Comparison of ENCODE assay signal across 8 cellular contexts in genomic region chr17:7685533-7686220, GRCh38. TPM values are rescaled to one million over a fixed set of nuclear protein-coding genes. Genes with fewer than 3 reads are reported as not detected.
A peak's percentile ranks its signal among the peaks of the same experiment; 100 is the strongest.
DNase-seq lines count a peak whose midpoint lies in the region; ATAC-seq and TF ChIP-seq lines count a peak whose summit lies in the region.

No MANE protein-coding gene starts in this region.

- DNase-seq in CD4-positive, alpha-beta memory T cell, result peak; percentile 91 to 95 (median 94)
- DNase-seq in HS-27A (ENCODE audit: low read depth) (peak; percentile 64), activated T-cell treated with anti-CD3 and anti-CD28 coated beads for 1 hour (ENCODE audit: low read depth) (peak; percentile 79), epidermal melanocyte (ENCODE audit: insufficient read length, low spot score) (peak; percentile 92)
- peak; percentile 82 to 86 for DNase-seq in stimulated activated CD8-positive, alpha-beta memory T cell treated with anti-CD3 and anti-CD28 coated beads, Interleukin-2, amount 100 ng/mL, for 48 hours (ENCODE audit: low read depth in 2 of 2)

- H3K4me3 ChIP-seq in CD4-positive, alpha-beta memory T cell (ENCODE audit: low read length in 2 of 2), result peak overlapping the region; percentile 100
- H3K4me3 ChIP-seq in OCI-LY1 (ENCODE audit: low read depth, low read length, poor library complexity, severe bottlenecking) (peak overlapping the region; percentile 95), mononuclear cell (ENCODE audit: low read length) (peak overlapping the region; percentile 100)

- no peaks in the 10 kb centered on the region for H3F3A ChIP-seq in OCI-LY1 (ENCODE audit: insufficient read depth, low read length)

- H4K20me1 ChIP-seq in OCI-LY1 (ENCODE audit: insufficient read depth, low read length), result no peaks in the 10 kb centered on the region

- peaks cover 45% of the 10 kb centered on the region for H3K79me2 ChIP-seq in OCI-LY1 (ENCODE audit: insufficient read depth, low read length)

- H3K36me3 ChIP-seq in CD4-positive, alpha-beta memory T cell (ENCODE audit: insufficient read depth, low read length), result no peaks in the 10 kb centered on the region
- peaks cover 37% of the 10 kb centered on the region for H3K36me3 ChIP-seq in OCI-LY1 (ENCODE audit: insufficient read depth, low read length)

- ATAC-seq in GM19463 (IDR thresholded peaks at IDR 0.05; ENCODE audit: unreplicated experiment), result peak; percentile 44

- H3K27ac Mint-ChIP-seq in CD4-positive, alpha-beta memory T cell, result peak overlapping the region; percentile 98 to 100 (median 99)

- CTCF ChIA-PET in CD4-positive, alpha-beta memory T cell (lab: Charles Lee; ENCODE audit: partially characterized antibody), result interaction anchor here (0.6 to 6.4 kb wide), 18 partner anchors 8 to 640 kb away, joined by 3 to 56 read pairs (median 7); partner anchors contain the start of genes FXR2, MPDU1, SAT2 and SENP3

- TF ChIP-seq CTCF in OCI-LY1 (IDR thresholded peaks at IDR 0.05; ENCODE audit: low read length), result no peak

- peaks cover 5 to 38% of the 10 kb centered on the region in 2 donors for H3K36me3 Mint-ChIP-seq in CD4-positive, alpha-beta memory T cell

- no peaks in the 10 kb centered on the region for H3K9me2 ChIP-seq in OCI-LY1 (ENCODE audit: low read depth, low read length)

- intact Hi-C loops in CD4-positive, alpha-beta memory T cell (cut with micrococcal nuclease), result loop anchor here (1.0 to 5.0 kb wide), 12 partner anchors 58 to 638 kb away; partner anchors contain the start of genes KCTD11, MPDU1, NAA38 and POLR2A

- POLR2A ChIA-PET in CD4-positive, alpha-beta memory T cell (lab: Charles Lee; ENCODE audit: partially characterized antibody), result interaction anchor here (0.7 to 6.8 kb wide), 50 partner anchors 9 to 1268 kb away, joined by 3 to 116 read pairs (median 11); partner anchors contain the start of genes ACAP1, ATP1B2, CD68 and CNTROB

- H3K27me3 ChIP-seq in CD4-positive, alpha-beta memory T cell (ENCODE audit: insufficient read depth, low read length), result no peaks in the 10 kb centered on the region
- H3K27me3 ChIP-seq in OCI-LY1 (ENCODE audit: insufficient read depth, low read length) (no peaks in the 10 kb centered on the region), mononuclear cell (ENCODE audit: insufficient read depth, low read length) (no peaks in the 10 kb centered on the region)

- H3K4me1 Mint-ChIP-seq in CD4-positive, alpha-beta memory T cell, result peaks cover 19 to 59% (median 41%) of the 10 kb centered on the region in 4 donors

- H3K27ac ChIP-seq in CD4-positive, alpha-beta memory T cell (ENCODE audit: low read depth, low read length), result peak overlapping the region; percentile 99
- peak overlapping the region; percentile 95 for H3K27ac ChIP-seq in OCI-LY1 (ENCODE audit: low read depth, low read length, poor library complexity, severe bottlenecking)

- H3K9me3 Mint-ChIP-seq in CD4-positive, alpha-beta memory T cell, result peaks cover 0 to 10% (median 0%) of the 10 kb centered on the region in 8 donors

- H3K27me3 Mint-ChIP-seq in CD4-positive, alpha-beta memory T cell, result no peaks in the 10 kb centered on the region

- no peak overlapping the region for H2AFZ ChIP-seq in OCI-LY1 (ENCODE audit: low read length)

- no peaks in the 10 kb centered on the region for H3K9me3 ChIP-seq in CD4-positive, alpha-beta memory T cell (ENCODE audit: control insufficient read depth in 1 of 2, low read length in 2 of 2)
- H3K9me3 ChIP-seq in OCI-LY1 (ENCODE audit: low read length) (no peaks in the 10 kb centered on the region), mononuclear cell (ENCODE audit: low read depth, low read length) (no peaks in the 10 kb centered on the region)

- H3K4me1 ChIP-seq in CD4-positive, alpha-beta memory T cell (ENCODE audit: insufficient read depth, low read length), result peaks cover 40% of the 10 kb centered on the region
- H3K4me1 ChIP-seq in OCI-LY1 (ENCODE audit: insufficient read depth, low read length, severe bottlenecking) (peaks cover 34% of the 10 kb centered on the region), mononuclear cell (ENCODE audit: insufficient read depth, low read length) (peaks cover 30% of the 10 kb centered on the region)

- H3K9ac ChIP-seq in OCI-LY1 (ENCODE audit: low read length), result peak overlapping the region; percentile 99

- peak overlapping the region; percentile 93 to 98 (median 96) for H3K4me3 Mint-ChIP-seq in CD4-positive, alpha-beta memory T cell

- H3K4me2 ChIP-seq in OCI-LY1 (ENCODE audit: low read length), result peak overlapping the region; percentile 81

RNA-seq across cellular contexts. Expression of gene TP53, which starts 1.6 kb away (rescaled TPM):
- 10 to 100 TPM; 89.1 to 97.4 TPM for total RNA-seq in CD4-positive, alpha-beta memory T cell
- polyA plus RNA-seq in CD4-positive, alpha-beta memory T cell, result 10 to 100 TPM; 15.9 to 35.3 TPM
- total RNA-seq in mononuclear cell, result 9.9 TPM

RNA-seq across cellular contexts. Expression of gene WRAP53, which starts 2.6 kb away (rescaled TPM):
- total RNA-seq in CD4-positive, alpha-beta memory T cell, result 10 to 100 TPM; 11.9 to 12.5 TPM
- polyA plus RNA-seq in CD4-positive, alpha-beta memory T cell, result 10 to 100 TPM in 1 of 2 donors, 1 to 10 TPM in 1; 9.8 to 13.1 TPM
- total RNA-seq in mononuclear cell, result 3.6 TPM

RNA-seq across cellular contexts. Expression of gene EFNB3, which starts 19.3 kb away (rescaled TPM):
- total RNA-seq in CD4-positive, alpha-beta memory T cell, result under 1 TPM; 0.09 to 0.11 TPM
- not detected for polyA plus RNA-seq in CD4-positive, alpha-beta memory T cell
- not detected for total RNA-seq in mononuclear cell

RNA-seq across cellular contexts. Expression of gene DNAH2, which starts 31.9 kb away (rescaled TPM):
- not detected for total RNA-seq in CD4-positive, alpha-beta memory T cell
- polyA plus RNA-seq in CD4-positive, alpha-beta memory T cell, result not detected
- under 0.01 TPM for total RNA-seq in mononuclear cell

RNA-seq across cellular contexts. Expression of gene ATP1B2, which starts 35.0 kb away (rescaled TPM):
- under 1 TPM; 0.22 to 0.52 TPM for total RNA-seq in CD4-positive, alpha-beta memory T cell
- polyA plus RNA-seq in CD4-positive, alpha-beta memory T cell, result not detected
- not detected for total RNA-seq in mononuclear cell

Comparison
In these comparisons a context has a peak if more than half of its experiments do, and no peak if none do; other contexts are left out.
1. Peak in every context shown above with its lines: DNase-seq, ATAC-seq, H3K4me3 ChIP-seq and H3K27ac ChIP-seq.